ENCODE assay signal across 1 cellular context in genomic region chr1:27632387-27633297, GRCh38.
TF ChIP-seq lines count a peak whose summit lies in the region.

No MANE protein-coding gene starts in this region.

TF ChIP-seq in GM12878, 131 proteins besides CTCF, POLR2A, EP300 and RAD21 (continued from another document):
- TF ChIP-seq PRDM15 (CRISPR knock-in tag; IDR thresholded peaks at IDR 0.05) (no peak), TCF3 (IDR thresholded peaks at IDR 0.05; ENCODE audit: borderline replicate concordance, insufficient read depth, low read depth, low read length) (peak; percentile 95), FOXM1 (IDR thresholded peaks at IDR 0.05; ENCODE audit: low read depth, low read length) (no peak), ZNF384 (IDR thresholded peaks at IDR 0.05; ENCODE audit: borderline replicate concordance, low read depth, low read length) (peak; percentile 35; the same call in 1 of the 2 replicates), YY1 (IDR thresholded peaks at IDR 0.05; ENCODE audit: low read depth, low read length) (0 out of 2 replicates have a peak, but pooled peaks have one; percentile 63), CBX3 (IDR thresholded peaks at IDR 0.05; ENCODE audit: borderline replicate concordance, low read depth) (no peak), BACH1 (IDR thresholded peaks at IDR 0.05; ENCODE audit: borderline replicate concordance) (peak; percentile 62), SMAD1 (IDR thresholded peaks at IDR 0.05; ENCODE audit: low read depth, partially characterized antibody) (peak; percentile 78), SP1 (IDR thresholded peaks at IDR 0.05; ENCODE audit: low read depth, low read length) (peak; percentile 58), SMARCA5 (IDR thresholded peaks at IDR 0.05) (peak; percentile 95; the same call in 1 of the 2 replicates), MAX (IDR thresholded peaks at IDR 0.05; ENCODE audit: low read depth, low read length) (no peak), IKZF1 (conservative IDR thresholded peaks at IDR 0.05) (peak; percentile 99), NFIC (IDR thresholded peaks at IDR 0.05; ENCODE audit: low read depth, low read length) (no peak), E2F8 (IDR thresholded peaks at IDR 0.05; ENCODE audit: low read depth, partially characterized antibody) (peak; percentile 34), CBFB (IDR thresholded peaks at IDR 0.05; ENCODE audit: low read depth) (peak; percentile 78), RFX5 (IDR thresholded peaks at IDR 0.05; ENCODE audit: low read depth, low read length) (no peak), NR2F1 (conservative IDR thresholded peaks at IDR 0.05) (peak; percentile 95), EED (IDR thresholded peaks at IDR 0.05; ENCODE audit: low read depth) (peak; percentile 89), LARP7 (IDR thresholded peaks at IDR 0.05) (peak; percentile 21; the same call in 1 of the 2 replicates), ZNF207 (IDR thresholded peaks at IDR 0.05; ENCODE audit: borderline replicate concordance) (peak; percentile 19; the same call in 1 of the 2 replicates), MEF2B (IDR thresholded peaks at IDR 0.05; ENCODE audit: partially characterized antibody, poor library complexity, severe bottlenecking) (peak; percentile 97), TCF12 (IDR thresholded peaks at IDR 0.05; ENCODE audit: low read depth, low read length) (peak; percentile 89)
- TF ChIP-seq, protein P1, sequence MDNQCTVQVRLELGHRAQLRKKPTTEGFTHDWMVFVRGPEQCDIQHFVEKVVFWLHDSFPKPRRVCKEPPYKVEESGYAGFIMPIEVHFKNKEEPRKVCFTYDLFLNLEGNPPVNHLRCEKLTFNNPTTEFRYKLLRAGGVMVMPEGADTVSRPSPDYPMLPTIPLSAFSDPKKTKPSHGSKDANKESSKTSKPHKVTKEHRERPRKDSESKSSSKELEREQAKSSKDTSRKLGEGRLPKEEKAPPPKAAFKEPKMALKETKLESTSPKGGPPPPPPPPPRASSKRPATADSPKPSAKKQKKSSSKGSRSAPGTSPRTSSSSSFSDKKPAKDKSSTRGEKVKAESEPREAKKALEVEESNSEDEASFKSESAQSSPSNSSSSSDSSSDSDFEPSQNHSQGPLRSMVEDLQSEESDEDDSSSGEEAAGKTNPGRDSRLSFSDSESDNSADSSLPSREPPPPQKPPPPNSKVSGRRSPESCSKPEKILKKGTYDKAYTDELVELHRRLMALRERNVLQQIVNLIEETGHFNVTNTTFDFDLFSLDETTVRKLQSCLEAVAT (IDR thresholded peaks at IDR 0.05): peak; percentile 48; the same call in 1 of the 2 replicates
